ENCODE assay signal across 22 cellular contexts in the genomic region with DNA sequence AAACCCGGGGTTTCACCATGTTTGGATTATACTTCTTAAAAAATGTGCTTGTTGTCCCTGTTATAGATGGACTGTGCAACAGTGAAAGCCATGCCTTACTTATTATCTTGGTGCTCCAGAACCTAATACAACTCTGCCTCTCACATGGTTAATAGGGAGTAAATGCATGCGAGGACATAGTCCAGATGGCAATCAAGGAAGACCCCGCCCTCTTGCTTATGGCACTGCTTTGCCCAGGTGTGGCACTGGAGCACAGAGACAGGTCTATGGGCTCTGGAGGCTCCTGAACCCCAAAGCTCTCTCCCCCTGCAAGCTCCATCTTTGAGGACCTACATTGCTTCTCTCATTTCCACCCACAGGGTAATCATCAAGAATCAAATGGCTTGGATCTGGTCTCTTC.
"Had no signal": no experiment of that assay in that cellular context is flagged by ENCODE, and none has a peak within 500 bp of the region (broad histone marks: within the 10 kb centered on the region; RNA-seq: fewer than 3 reads in every experiment).

No MANE protein-coding gene starts in this region.

- H3K27me3 Mint-ChIP-seq: dendritic cell treated with granulocyte-macrophage colony-stimulating factor and Interleukin-4, amounts not matched to agents 40 ng/mL and 50 ng/mL, for 4 days; effector memory CD8-positive, alpha-beta T cell had no signal

- H3K9me3 ChIP-seq: colonic mucosa, gastroesophageal sphincter, heart left ventricle, left lung, lower lobe of right lung had no signal

- H3K36me3 ChIP-seq: colonic mucosa, gastroesophageal sphincter, heart left ventricle, left lung, lower lobe of right lung had no signal

- H3K36me3 Mint-ChIP-seq: immature natural killer cell, mesothelial cell of epicardium had no signal

- H3K4me1 ChIP-seq: colonic mucosa, foreskin keratinocyte, gastroesophageal sphincter, heart left ventricle, left lung, lower lobe of right lung had no signal

- ATAC-seq: effector memory CD8-positive, alpha-beta T cell; esophagus mucosa; foreskin keratinocyte; gastroesophageal sphincter; heart left ventricle; left lung; left ventricle myocardium superior; lower lobe of right lung had no signal

- H3K4me3 Mint-ChIP-seq: dendritic cell treated with granulocyte-macrophage colony-stimulating factor and Interleukin-4, amounts not matched to agents 40 ng/mL and 50 ng/mL, for 4 days; effector memory CD8-positive, alpha-beta T cell; endodermal cell; immature natural killer cell; mesothelial cell of epicardium had no signal

- H3K4me1 Mint-ChIP-seq: immature natural killer cell, mesothelial cell of epicardium had no signal

- H3K27ac Mint-ChIP-seq: dendritic cell treated with granulocyte-macrophage colony-stimulating factor and Interleukin-4, amounts not matched to agents 40 ng/mL and 50 ng/mL, for 4 days; effector memory CD8-positive, alpha-beta T cell; endodermal cell; immature natural killer cell; mesothelial cell of epicardium had no signal

- H3K27me3 ChIP-seq: colonic mucosa, foreskin keratinocyte, gastroesophageal sphincter, heart left ventricle, hepatocyte, left lung had no signal

- H3K9me3 Mint-ChIP-seq: dendritic cell treated with granulocyte-macrophage colony-stimulating factor and Interleukin-4, amounts not matched to agents 40 ng/mL and 50 ng/mL, for 4 days had no signal

- H3K27ac ChIP-seq: colonic mucosa, epithelial cell of prostate, foreskin keratinocyte, gastroesophageal sphincter, heart left ventricle, hepatocyte, left lung, lower lobe of right lung had no signal

- H3K4me3 ChIP-seq: colonic mucosa, gastroesophageal sphincter, heart left ventricle, hepatocyte, left lung, lower lobe of right lung had no signal

- DNase-seq: colonic mucosa; cortex of kidney; effector CD8-positive, alpha-beta T cell; effector memory CD8-positive, alpha-beta T cell; endodermal cell; erythroblast; foreskin keratinocyte; heart left ventricle; hypothalamus; immature natural killer cell; kidney; kidney glomerular epithelial cell; left lung; left ventricle myocardium superior; lower lobe of right lung; mesenchymal stem cell had no signal
